9 cellular contexts compared by ENCODE assay signal in genomic region chr1:111450185-111450584, GRCh38. TPM values are rescaled to one million over a fixed set of nuclear protein-coding genes. Genes with fewer than 3 reads are reported as not detected.
A peak's percentile ranks its signal among the peaks of the same experiment; 100 is the strongest.
DNase-seq lines count a peak whose midpoint lies in the region; ATAC-seq and TF ChIP-seq lines count a peak whose summit lies in the region.
"Had no signal": no experiment of that assay in that cellular context is flagged by ENCODE, and none has a peak within 500 bp of the region (broad histone marks: within the 10 kb centered on the region; RNA-seq: fewer than 3 reads in every experiment).

No MANE protein-coding gene starts in this region.

- H3K4me1 Mint-ChIP-seq in MCF 10A (ENCODE audit: insufficient read depth, unreplicated experiment) (peaks cover 44% of the 10 kb centered on the region), mesothelial cell of epicardium (peaks cover 38% of the 10 kb centered on the region)

- peaks cover 33% of the 10 kb centered on the region for H3K36me3 Mint-ChIP-seq in MCF 10A (ENCODE audit: insufficient read depth, unreplicated experiment)
- peaks cover 14% of the 10 kb centered on the region for H3K36me3 Mint-ChIP-seq in mesothelial cell of epicardium

- 43 to 47% (median 46%) methylated on average over 3 of the region's 3 CpGs for WGBS in heart left ventricle, 4 donors

- ATAC-seq in heart left ventricle (no peak), left ventricle myocardium superior (no peak)

- peaks cover 5 to 74% (median 53%) of the 10 kb centered on the region in 12 donors for H3K4me1 ChIP-seq in heart left ventricle
- H3K4me1 ChIP-seq in uterus, result peaks cover 0 to 17% of the 10 kb centered on the region in 2 donors

- no peak for DNase-seq in heart left ventricle
- DNase-seq in left ventricle myocardium superior, result no peak
- DNase-seq in MCF 10A (ENCODE audit: unreplicated experiment), result no peak
- no peak for DNase-seq in mesothelial cell of epicardium (ENCODE audit: low spot score in 2 of 2, unreplicated experiment in 2 of 2)
- DNase-seq in uterus, result no peak
- no peak for DNase-seq in GM20000 (ENCODE audit: low spot score)
- no peak for DNase-seq in substantia nigra (lab: John Stamatoyannopoulos, UW)
- DNase-seq in anterior cingulate cortex (lab: John Stamatoyannopoulos, UW), result no peak
- DNase-seq: KBM-7 had no signal

- TF ChIP-seq CTCF in heart left ventricle (IDR thresholded peaks at IDR 0.05), result no peak
- no peak for TF ChIP-seq CTCF in MCF 10A (IDR thresholded peaks at IDR 0.05; ENCODE audit: unreplicated experiment)
- no peak for TF ChIP-seq CTCF in mesothelial cell of epicardium (IDR thresholded peaks at IDR 0.05; ENCODE audit: unreplicated experiment)
- TF ChIP-seq CTCF in uterus (IDR thresholded peaks at IDR 0.05), result no peak
- no peak for TF ChIP-seq CTCF in GM20000 (IDR thresholded peaks at IDR 0.05; ENCODE audit: extremely low read depth, missing control alignments)

- H3K27me3 ChIP-seq in heart left ventricle (no peaks in the 10 kb centered on the region), uterus (no peaks in the 10 kb centered on the region)

- intact Hi-C loops in heart left ventricle (cut with DNase I), result no loop called here
- intact Hi-C loops in left ventricle myocardium superior (cut with micrococcal nuclease), result no loop called here
- intact Hi-C loops in MCF 10A (cut with micrococcal nuclease), result no loop called here
- intact Hi-C loops in uterus (cut with DNase I; ENCODE audit: low total_unique reads), result no loop called here

- CTCF ChIA-PET in MCF 10A (lab: Yijun Ruan, JAX), result interaction anchor here (0.6 to 1.0 kb wide), 3 partner anchors 49 to 229 kb away, joined by 3 to 4 read pairs (median 3); no protein-coding TSS in a partner anchor

- H3K9me3 Mint-ChIP-seq in MCF 10A (ENCODE audit: unreplicated experiment), result no peaks in the 10 kb centered on the region
- no peaks in the 10 kb centered on the region for H3K9me3 Mint-ChIP-seq in mesothelial cell of epicardium

- H3K9me3 ChIP-seq in heart left ventricle (no peaks in the 10 kb centered on the region), uterus (no peaks in the 10 kb centered on the region)

- no TSS peak for BruUV-seq in MCF 10A (replicated peaks; lab: Mats Ljungman, UMichigan)

- H3K27ac ChIP-seq in heart left ventricle, result peak overlapping the region in 10 of 12 donors; percentile 76 to 96 (median 91)
- H3K27ac ChIP-seq in uterus, result peak overlapping the region; percentile 79 to 91
- H3K27ac ChIP-seq in substantia nigra (ENCODE audit: low read depth, low read length, poor library complexity, severe bottlenecking), result no peak overlapping the region

- H3K36me3 ChIP-seq in heart left ventricle (peaks cover 2 to 63% (median 54%) of the 10 kb centered on the region in 9 donors), uterus (no peaks in the 10 kb centered on the region)

- TF ChIP-seq POLR2A in heart left ventricle (IDR thresholded peaks at IDR 0.05), result no peak
- no peak for TF ChIP-seq POLR2A in uterus (IDR thresholded peaks at IDR 0.05)

- H3K4me3 ChIP-seq in heart left ventricle (peak overlapping the region; percentile 58 to 96 (median 85)), uterus (peak overlapping the region; percentile 84 to 86)

- H3K27me3 Mint-ChIP-seq in MCF 10A (ENCODE audit: insufficient read depth, unreplicated experiment) (no peaks in the 10 kb centered on the region), mesothelial cell of epicardium (ENCODE audit: low read depth) (no peaks in the 10 kb centered on the region)

- H3K27ac Mint-ChIP-seq in MCF 10A (ENCODE audit: low read depth, unreplicated experiment), result peak overlapping the region; percentile 99
- peak overlapping the region; percentile 100 for H3K27ac Mint-ChIP-seq in mesothelial cell of epicardium

- peak overlapping the region; percentile 97 for H3K4me3 Mint-ChIP-seq in MCF 10A (ENCODE audit: unreplicated experiment)
- peak overlapping the region; percentile 100 for H3K4me3 Mint-ChIP-seq in mesothelial cell of epicardium

- POLR2A ChIA-PET in MCF 10A (lab: Yijun Ruan, JAX), result interaction anchor here (0.6 to 2.6 kb wide), 6 partner anchors 10 to 310 kb away, joined by 3 to 9 read pairs (median 4); partner anchors contain the start of genes CEPT1, DRAM2 and RAP1A

RNA-seq across cellular contexts. Expression of gene ATP5PB, which starts 0.9 kb away (rescaled TPM):
- total RNA-seq in heart left ventricle (100 to 1,000 TPM; 394 to 878 (median 625) TPM), left ventricle myocardium superior (714 TPM), MCF 10A (2022) (317 and 348 TPM in 2 replicates), mesothelial cell of epicardium (155 to 162 TPM (median 156 TPM) in 3 replicates), uterus (100 to 1,000 TPM; 151 to 184 (median 161) TPM)
- polyA plus RNA-seq in heart left ventricle, result 100 to 1,000 TPM; 563 to 710 TPM

RNA-seq across cellular contexts. Expression of gene WDR77, which starts 1.1 kb away (rescaled TPM):
- total RNA-seq in heart left ventricle, result 10 to 100 TPM; 30.5 to 48.4 (median 34.0) TPM
- 10 to 100 TPM; 25.6 to 64.3 TPM for polyA plus RNA-seq in heart left ventricle
- 27.3 TPM for total RNA-seq in left ventricle myocardium superior
- total RNA-seq in MCF 10A (2022), result 35.7 and 54.2 TPM in 2 replicates
- total RNA-seq in mesothelial cell of epicardium, result 29.1 to 32.6 TPM (median 32.6 TPM) in 3 replicates
- total RNA-seq in uterus, result 10 to 100 TPM in 2 of 4 donors, 1 to 10 TPM in 1, under 1 TPM in 1; 0.59 to 31.0 (median 17.1) TPM

RNA-seq across cellular contexts. Expression of gene OVGP1, which starts 22.6 kb away (rescaled TPM):
- total RNA-seq in heart left ventricle (1 to 10 TPM in 1 of 9 donors, under 1 TPM in 8; 0.30 to 1.4 (median 0.63) TPM), left ventricle myocardium superior (0.17 TPM), MCF 10A (2022) (1.3 TPM in 2 replicates), mesothelial cell of epicardium (2.7 to 3.6 TPM (median 2.9 TPM) in 3 replicates), uterus (10 to 100 TPM in 1 of 4 donors, 1 to 10 TPM in 2, not detected in 1; 1.3 to 12.4 (median 7.3) TPM)
- polyA plus RNA-seq in heart left ventricle, result under 1 TPM; 0.28 to 0.61 TPM

RNA-seq across cellular contexts. Expression of gene C1orf162, which starts 23.6 kb away (rescaled TPM):
- 10 to 100 TPM in 2 of 9 donors, 1 to 10 TPM in 7; 2.3 to 45.1 (median 6.5) TPM for total RNA-seq in heart left ventricle
- 1 to 10 TPM; 6.8 to 9.3 TPM for polyA plus RNA-seq in heart left ventricle
- total RNA-seq in left ventricle myocardium superior, result 8.0 TPM
- 0.77 and 1.6 TPM in 2 replicates for total RNA-seq in MCF 10A (2022)
- total RNA-seq in mesothelial cell of epicardium, result 0.72 to 1.1 TPM (median 0.83 TPM) in 3 replicates
- total RNA-seq in uterus, result 10 to 100 TPM in 2 of 4 donors, 1 to 10 TPM in 2; 1.1 to 16.8 (median 10.3) TPM

RNA-seq across cellular contexts. Expression of gene ADORA3, which starts 53.2 kb away (rescaled TPM):
- total RNA-seq in heart left ventricle (1 to 10 TPM in 7 of 9 donors, under 1 TPM in 2; 0.12 to 6.2 (median 2.2) TPM), left ventricle myocardium superior (4.1 TPM), MCF 10A (2022) (not detected in 2 replicates), mesothelial cell of epicardium (not detected in 3 replicates), uterus (10 to 100 TPM in 1 of 4 donors, 1 to 10 TPM in 1, under 1 TPM in 2; 0.59 to 13.6 (median 1.7) TPM)
- polyA plus RNA-seq in heart left ventricle, result 1 to 10 TPM; 1.2 to 1.5 TPM
